Comparison of ENCODE assay signal across 17 cellular contexts in the genomic region with DNA sequence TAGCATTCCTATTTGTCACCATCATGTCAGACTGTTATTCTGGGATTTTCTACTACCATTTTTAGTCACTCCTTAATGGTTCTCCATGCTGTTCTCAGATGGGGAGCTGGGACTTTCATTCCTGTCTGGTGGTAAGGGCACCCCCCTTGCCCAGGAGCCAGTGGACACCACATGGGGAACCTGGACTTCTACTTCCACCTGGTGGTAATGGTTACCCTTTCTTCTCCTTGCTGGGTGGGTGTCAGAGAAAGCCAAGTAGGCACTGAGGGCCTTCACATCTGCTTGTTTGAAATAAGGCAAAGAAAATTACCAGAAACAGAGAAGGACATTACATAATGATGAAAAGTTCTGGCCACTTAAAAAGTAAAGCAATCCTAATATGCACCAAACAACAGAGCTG.
DNase-seq lines count a peak whose midpoint lies in the region; ATAC-seq and TF ChIP-seq lines count a peak whose summit lies in the region.
"Had no signal": no experiment of that assay in that cellular context is flagged by ENCODE, and none has a peak within 500 bp of the region (broad histone marks: within the 10 kb centered on the region; RNA-seq: fewer than 3 reads in every experiment).

No MANE protein-coding gene starts in this region.

- H3K36me3 ChIP-seq in SK-N-SH (replicated peaks in 1 of 2; ENCODE audit: control insufficient read depth in 1 of 2, insufficient read depth in 2 of 2, low read length in 1 of 2) (no peaks in the 10 kb centered on the region), neural cell (ENCODE audit: insufficient read depth, low read length) (no peaks in the 10 kb centered on the region)
- H3K36me3 ChIP-seq: BLaER1, HAP-1 had no signal

- H3K79me2 ChIP-seq in SK-N-SH (ENCODE audit: insufficient read depth) (no peaks in the 10 kb centered on the region), neural cell (replicated peaks; ENCODE audit: insufficient read depth, low read length) (no peaks in the 10 kb centered on the region)

- no peaks in the 10 kb centered on the region for H3K9me3 ChIP-seq in SK-N-SH
- H3K9me3 ChIP-seq in neural cell (ENCODE audit: low read length) = no peaks in the 10 kb centered on the region
- H3K9me3 ChIP-seq: BLaER1, Caco-2, HAP-1 had no signal

- no peaks in the 10 kb centered on the region for H3F3A ChIP-seq in SK-N-SH (replicated peaks; ENCODE audit: insufficient read depth)
- H3F3A ChIP-seq in neural cell (ENCODE audit: insufficient read depth, low read length, poor library complexity, severe bottlenecking) = no peaks in the 10 kb centered on the region

- H3K4me3 Mint-ChIP-seq in chondrocyte (ENCODE audit: unreplicated experiment) = no peak overlapping the region
- H3K4me3 Mint-ChIP-seq: CD8-positive, alpha-beta memory T cell; HFFc6 had no signal

- no peaks in the 10 kb centered on the region for H3K36me3 Mint-ChIP-seq in chondrocyte (ENCODE audit: low read depth)
- H3K36me3 Mint-ChIP-seq: CD8-positive, alpha-beta memory T cell had no signal

- H3K27ac Mint-ChIP-seq in chondrocyte (ENCODE audit: unreplicated experiment) = no peak overlapping the region
- H3K27ac Mint-ChIP-seq: CD8-positive, alpha-beta memory T cell; HFFc6 had no signal

- no peak overlapping the region for H3K27ac ChIP-seq in SK-N-SH (ENCODE audit: low read depth in 2 of 2, low read length in 1 of 2)
- H3K27ac ChIP-seq in neural cell (ENCODE audit: low read length) = no peak overlapping the region
- H3K27ac ChIP-seq: BLaER1 had no signal

- H2AFZ ChIP-seq in SK-N-SH (ENCODE audit: low read depth) (no peak overlapping the region), neural cell (ENCODE audit: low read depth, low read length) (no peak overlapping the region)

- DNase-seq in SK-N-SH (no peak), chondrocyte (ENCODE audit: low spot score) (no peak), NCI-H82 treated with DMSO at 0.1 percent for 48 hours (lab: John Stamatoyannopoulos, UW; ENCODE audit: unreplicated experiment) (no peak), NCI-H1436 (lab: John Stamatoyannopoulos, UW) (no peak), SKM-1 treated with dmso at 0.1 percent for 144 hours (lab: John Stamatoyannopoulos, UW; ENCODE audit: unreplicated experiment) (no peak)
- DNase-seq: 8988T; AML-193; Caco-2; CD8-positive, alpha-beta memory T cell; DND-41; GDM1; HFFc6 had no signal

- H3K9ac ChIP-seq in SK-N-SH (no peak overlapping the region), neural cell (ENCODE audit: low read length) (no peak overlapping the region)
- H3K9ac ChIP-seq: BLaER1 had no signal

- no peaks in the 10 kb centered on the region for H3K27me3 ChIP-seq in SK-N-SH (ENCODE audit: insufficient read depth)
- no peaks in the 10 kb centered on the region for H3K27me3 ChIP-seq in neural cell (ENCODE audit: insufficient read depth, low read depth, low read length)
- H3K27me3 ChIP-seq: BLaER1 had no signal

- POLR2A ChIA-PET in SK-N-SH (lab: Yijun Ruan, JAX) = no interaction called here

- TF ChIP-seq RAD21 in SK-N-SH (IDR thresholded peaks at IDR 0.05; ENCODE audit: low read length) (0 out of 2 replicates have a peak, but pooled peaks have one; percentile 10), Ishikawa (IDR thresholded peaks at IDR 0.05; ENCODE audit: low read depth) (0 out of 2 replicates have a peak, but pooled peaks have one; percentile 6), neural cell (conservative IDR thresholded peaks at IDR 0.05) (no peak)

- H3K4me1 Mint-ChIP-seq in chondrocyte (ENCODE audit: low read depth) = no peaks in the 10 kb centered on the region

- H3K4me2 ChIP-seq in SK-N-SH (no peak overlapping the region), neural cell (ENCODE audit: low read length) (no peak overlapping the region)
- H3K4me2 ChIP-seq: BLaER1 had no signal

- peaks cover 3% of the 10 kb centered on the region for H3K27me3 Mint-ChIP-seq in chondrocyte (ENCODE audit: low read depth)

- ATAC-seq in SK-N-SH treated with all-trans-retinoic acid at 6 μM for 48 hours = no peak

- no peak for TF ChIP-seq EP300 in SK-N-SH (IDR thresholded peaks at IDR 0.05; ENCODE audit: borderline replicate concordance in 1 of 2, low read depth in 1 of 2, low read length in 1 of 2)
- no peak for TF ChIP-seq EP300 in Ishikawa (IDR thresholded peaks at IDR 0.05; ENCODE audit: borderline replicate concordance)
- TF ChIP-seq EP300 in neural cell (conservative IDR thresholded peaks at IDR 0.05; ENCODE audit: poor library complexity, severe bottlenecking) = no peak

- peaks cover 0 to 8% of the 10 kb centered on the region in 2 experiments; a peak in 1 of 4 replicates for H3K4me1 ChIP-seq in SK-N-SH (ENCODE audit: control insufficient read depth in 1 of 2, insufficient read depth in 2 of 2, low read depth in 1 of 2, low read length in 1 of 2)
- H3K4me1 ChIP-seq: Caco-2 had no signal

- H3K4me3 ChIP-seq in SK-N-SH (ENCODE audit: low read depth in 2 of 2, low read length in 1 of 2) (no peak overlapping the region), neural cell (ENCODE audit: low read length) (no peak overlapping the region)
- H3K4me3 ChIP-seq: BLaER1, HAP-1 had no signal

- H3K9me2 ChIP-seq in SK-N-SH = no peaks in the 10 kb centered on the region
- no peaks in the 10 kb centered on the region for H3K9me2 ChIP-seq in neural cell (ENCODE audit: insufficient read depth, low read length)

- CTCF ChIA-PET in SK-N-SH (lab: Yijun Ruan, JAX) = interaction anchor here (1.2 to 1.6 kb wide), 3 partner anchors 27 to 519 kb away, joined by 3 to 5 read pairs (median 5); no protein-coding TSS in a partner anchor

- H3K9me3 Mint-ChIP-seq in chondrocyte (ENCODE audit: low read depth) = peaks cover 2% of the 10 kb centered on the region
- H3K9me3 Mint-ChIP-seq: HFFc6 had no signal

- H4K20me1 ChIP-seq in SK-N-SH (ENCODE audit: insufficient read depth) (no peaks in the 10 kb centered on the region), neural cell (ENCODE audit: insufficient read depth) (no peaks in the 10 kb centered on the region)
- H4K20me1 ChIP-seq: BLaER1 had no signal

- TF ChIP-seq CTCF in SK-N-SH (IDR thresholded peaks at IDR 0.05) (no peak), chondrocyte (IDR thresholded peaks at IDR 0.05) (peak; percentile 16), neural cell (IDR thresholded peaks at IDR 0.05; ENCODE audit: poor library complexity, severe bottlenecking) (no peak)

TF ChIP-seq in SK-N-SH, 30 proteins besides CTCF, POLR2A, EP300 and RAD21 (continues in another document):
- TF ChIP-seq, protein P1, sequence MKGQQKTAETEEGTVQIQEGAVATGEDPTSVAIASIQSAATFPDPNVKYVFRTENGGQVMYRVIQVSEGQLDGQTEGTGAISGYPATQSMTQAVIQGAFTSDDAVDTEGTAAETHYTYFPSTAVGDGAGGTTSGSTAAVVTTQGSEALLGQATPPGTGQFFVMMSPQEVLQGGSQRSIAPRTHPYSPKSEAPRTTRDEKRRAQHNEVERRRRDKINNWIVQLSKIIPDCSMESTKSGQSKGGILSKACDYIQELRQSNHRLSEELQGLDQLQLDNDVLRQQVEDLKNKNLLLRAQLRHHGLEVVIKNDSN (IDR thresholded peaks at IDR 0.05; ENCODE audit: borderline replicate concordance, low read depth) = no peak
- no peak for TF ChIP-seq FOSL2 (IDR thresholded peaks at IDR 0.05; ENCODE audit: borderline replicate concordance, low read depth)
- no peak for TF ChIP-seq EZH2phosphoT487 (IDR thresholded peaks at IDR 0.05; ENCODE audit: borderline replicate concordance, low read depth)
- TF ChIP-seq FOXM1 (IDR thresholded peaks at IDR 0.05; ENCODE audit: low read depth) = no peak

TF ChIP-seq in SK-N-SH treated with all-trans-retinoic acid at 6 μM for 48 hours, 23 proteins besides CTCF, POLR2A, EP300 and RAD21:
- no peak for TF ChIP-seq ZC3H10 (CRISPR knock-in tag; IDR thresholded peaks at IDR 0.05)
- no peak for TF ChIP-seq BACH2 (CRISPR knock-in tag; IDR thresholded peaks at IDR 0.05; ENCODE audit: borderline replicate concordance)
- TF ChIP-seq RARB (CRISPR knock-in tag; IDR thresholded peaks at IDR 0.05) = no peak

TF ChIP-seq in Ishikawa, 13 proteins besides CTCF, POLR2A, EP300 and RAD21:
- no peak for TF ChIP-seq TCF12 (IDR thresholded peaks at IDR 0.05; ENCODE audit: low read depth)
- TF ChIP-seq, protein P2, sequence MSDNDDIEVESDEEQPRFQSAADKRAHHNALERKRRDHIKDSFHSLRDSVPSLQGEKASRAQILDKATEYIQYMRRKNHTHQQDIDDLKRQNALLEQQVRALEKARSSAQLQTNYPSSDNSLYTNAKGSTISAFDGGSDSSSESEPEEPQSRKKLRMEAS (IDR thresholded peaks at IDR 0.05) = no peak
- TF ChIP-seq EGR1 (IDR thresholded peaks at IDR 0.05) = no peak
- no peak for TF ChIP-seq TAF1 (IDR thresholded peaks at IDR 0.05; ENCODE audit: low read depth)
- no peak for TF ChIP-seq YY1 (IDR thresholded peaks at IDR 0.05; ENCODE audit: low read depth)
- no peak for TF ChIP-seq NFIC (IDR thresholded peaks at IDR 0.05)
- TF ChIP-seq ZBTB7A (IDR thresholded peaks at IDR 0.05; ENCODE audit: low read depth) = no peak
- no peak for TF ChIP-seq FOXM1 (IDR thresholded peaks at IDR 0.05; ENCODE audit: borderline replicate concordance, low read depth)

TF ChIP-seq in neural cell, 6 proteins besides CTCF, POLR2A, EP300 and RAD21:
- TF ChIP-seq MXI1 (conservative IDR thresholded peaks at IDR 0.05; ENCODE audit: poor library complexity, severe bottlenecking) = no peak
- TF ChIP-seq, protein P3, sequence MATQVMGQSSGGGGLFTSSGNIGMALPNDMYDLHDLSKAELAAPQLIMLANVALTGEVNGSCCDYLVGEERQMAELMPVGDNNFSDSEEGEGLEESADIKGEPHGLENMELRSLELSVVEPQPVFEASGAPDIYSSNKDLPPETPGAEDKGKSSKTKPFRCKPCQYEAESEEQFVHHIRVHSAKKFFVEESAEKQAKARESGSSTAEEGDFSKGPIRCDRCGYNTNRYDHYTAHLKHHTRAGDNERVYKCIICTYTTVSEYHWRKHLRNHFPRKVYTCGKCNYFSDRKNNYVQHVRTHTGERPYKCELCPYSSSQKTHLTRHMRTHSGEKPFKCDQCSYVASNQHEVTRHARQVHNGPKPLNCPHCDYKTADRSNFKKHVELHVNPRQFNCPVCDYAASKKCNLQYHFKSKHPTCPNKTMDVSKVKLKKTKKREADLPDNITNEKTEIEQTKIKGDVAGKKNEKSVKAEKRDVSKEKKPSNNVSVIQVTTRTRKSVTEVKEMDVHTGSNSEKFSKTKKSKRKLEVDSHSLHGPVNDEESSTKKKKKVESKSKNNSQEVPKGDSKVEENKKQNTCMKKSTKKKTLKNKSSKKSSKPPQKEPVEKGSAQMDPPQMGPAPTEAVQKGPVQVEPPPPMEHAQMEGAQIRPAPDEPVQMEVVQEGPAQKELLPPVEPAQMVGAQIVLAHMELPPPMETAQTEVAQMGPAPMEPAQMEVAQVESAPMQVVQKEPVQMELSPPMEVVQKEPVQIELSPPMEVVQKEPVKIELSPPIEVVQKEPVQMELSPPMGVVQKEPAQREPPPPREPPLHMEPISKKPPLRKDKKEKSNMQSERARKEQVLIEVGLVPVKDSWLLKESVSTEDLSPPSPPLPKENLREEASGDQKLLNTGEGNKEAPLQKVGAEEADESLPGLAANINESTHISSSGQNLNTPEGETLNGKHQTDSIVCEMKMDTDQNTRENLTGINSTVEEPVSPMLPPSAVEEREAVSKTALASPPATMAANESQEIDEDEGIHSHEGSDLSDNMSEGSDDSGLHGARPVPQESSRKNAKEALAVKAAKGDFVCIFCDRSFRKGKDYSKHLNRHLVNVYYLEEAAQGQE (IDR thresholded peaks at IDR 0.05; ENCODE audit: borderline replicate concordance) = peak; percentile 51
